ENCODE assay signal across 17 cellular contexts in the genomic region with DNA sequence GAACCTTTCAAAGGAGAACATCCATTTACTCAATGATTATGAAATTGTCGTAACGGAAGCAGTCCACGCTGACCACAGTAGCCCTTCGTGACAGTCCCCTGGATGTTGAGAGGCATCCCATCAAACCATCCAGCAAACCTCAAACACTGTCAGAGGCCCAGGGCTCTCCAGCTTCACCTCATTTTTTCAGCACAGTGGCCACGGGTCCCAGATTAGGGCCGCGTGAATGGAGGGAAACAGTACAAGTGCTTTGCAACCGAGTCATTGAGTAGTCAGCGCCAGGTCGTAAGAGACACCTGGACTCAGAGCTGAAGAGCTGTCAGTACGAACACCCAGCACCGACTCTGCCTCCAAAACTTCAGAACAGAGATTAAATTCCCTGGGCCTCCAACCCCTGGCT.
A peak's percentile ranks its signal among the peaks of the same experiment; 100 is the strongest.
DNase-seq lines count a peak whose midpoint lies in the region; ATAC-seq and TF ChIP-seq lines count a peak whose summit lies in the region.
"Had no signal": no experiment of that assay in that cellular context is flagged by ENCODE, and none has a peak within 500 bp of the region (broad histone marks: within the 10 kb centered on the region; RNA-seq: fewer than 3 reads in every experiment).

No MANE protein-coding gene starts in this region.

- H3K79me2 ChIP-seq in mammary epithelial cell (ENCODE audit: insufficient read depth, low read length) = no peaks in the 10 kb centered on the region

- H3K4me3 ChIP-seq in coronary artery = no peak overlapping the region
- no peak overlapping the region for H3K4me3 ChIP-seq in esophagus muscularis mucosa
- no peak overlapping the region for H3K4me3 ChIP-seq in mammary epithelial cell (replicated peaks in 1 of 3; ENCODE audit: insufficient read depth in 1 of 3, low read depth in 2 of 3, low read length in 3 of 3)
- H3K4me3 ChIP-seq: BLaER1, GM12878 had no signal

- intact Hi-C loops in esophagus muscularis mucosa (cut with DNase I) (no loop called here), mammary epithelial cell (cut with micrococcal nuclease) (no loop called here)

- H3K9me3 ChIP-seq in esophagus muscularis mucosa (no peaks in the 10 kb centered on the region), mammary epithelial cell (replicated peaks; ENCODE audit: insufficient read depth, low read length) (peaks cover 8% of the 10 kb centered on the region)
- H3K9me3 ChIP-seq: BE2C had no signal

- H2AFZ ChIP-seq in mammary epithelial cell (ENCODE audit: low read depth, low read length) = no peak overlapping the region

- CTCF ChIA-PET in mammary epithelial cell (lab: Charles Lee; ENCODE audit: low non-redundant PET) = no interaction called here

- H3K4me2 ChIP-seq in mammary epithelial cell (ENCODE audit: insufficient read depth, low read depth, low read length) = no peak overlapping the region
- H3K4me2 ChIP-seq: BLaER1 had no signal

- in situ Hi-C loops in mammary epithelial cell (cut with MboI; ENCODE audit: low sequenced_read_pairs in 2 of 2) = no loop called here

- dilution Hi-C loops in mammary epithelial cell (cut with HindIII; ENCODE audit: low sequenced_read_pairs) = no loop called here

- H3K27me3 ChIP-seq in esophagus muscularis mucosa = peaks cover 0 to 25% (median 0%) of the 10 kb centered on the region in 4 donors
- no peaks in the 10 kb centered on the region for H3K27me3 ChIP-seq in mammary epithelial cell (ENCODE audit: insufficient read depth, low read length)
- H3K27me3 ChIP-seq: BLaER1 had no signal

- BruUV-seq in mammary epithelial cell (replicated peaks; lab: Mats Ljungman, UMichigan) = no TSS peak

- TF ChIP-seq EP300 in esophagus muscularis mucosa (IDR thresholded peaks at IDR 0.05) = no peak

- DNase-seq in coronary artery (ENCODE audit: low spot score) = peak; percentile 62
- peak; percentile 81 for DNase-seq in esophagus muscularis mucosa (ENCODE audit: extremely low spot score)
- DNase-seq in D341Med (ENCODE audit: low spot score) = no peak
- DNase-seq in mammary epithelial cell = no peak
- DNase-seq: 8988T; ACHN; BE2C; C1 segment of cervical spinal cord; CD4-positive, alpha-beta memory T cell; CD4-positive, CD25-positive, alpha-beta regulatory T cell; CD8-positive, alpha-beta memory T cell; COR-L47; DMS79 treated with DMSO at 0.1 percent for 48 hours; GF-D8 had no signal

- no peak for TF ChIP-seq POLR2A in esophagus muscularis mucosa (IDR thresholded peaks at IDR 0.05; ENCODE audit: low read depth)

- H3K27ac ChIP-seq in coronary artery (no peak overlapping the region), esophagus muscularis mucosa (replicated peaks in 1 of 4) (no peak overlapping the region), mammary epithelial cell (ENCODE audit: insufficient read depth, low read depth, low read length) (no peak overlapping the region)
- H3K27ac ChIP-seq: BLaER1 had no signal

- 85% methylated on average over 12 of the region's 12 CpGs for WGBS in esophagus muscularis mucosa
- WGBS in mammary epithelial cell (ENCODE audit: low coverage, missing lambda C conversion rate) = 74% methylated on average over 10 of the region's 12 CpGs

- TF ChIP-seq CTCF in coronary artery (IDR thresholded peaks at IDR 0.05) (no peak), esophagus muscularis mucosa (IDR thresholded peaks at IDR 0.05) (no peak), mammary epithelial cell (conservative IDR thresholded peaks at IDR 0.05 in 1 of 2, IDR thresholded peaks at IDR 0.05 in 1 of 2; ENCODE audit: extremely low read depth in 1 of 2, insufficient read depth in 1 of 2, low read depth in 1 of 2, low read length in 2 of 2) (no peak)

- H3K36me3 ChIP-seq in esophagus muscularis mucosa = no peaks in the 10 kb centered on the region
- no peaks in the 10 kb centered on the region for H3K36me3 ChIP-seq in mammary epithelial cell (ENCODE audit: insufficient read depth, low read length)
- H3K36me3 ChIP-seq: BE2C, BLaER1 had no signal

- H3K4me1 ChIP-seq in esophagus muscularis mucosa (no peaks in the 10 kb centered on the region), mammary epithelial cell (ENCODE audit: insufficient read depth, low read length) (no peaks in the 10 kb centered on the region)
- H3K4me1 ChIP-seq: BE2C, BLaER1 had no signal

- ATAC-seq in HG02623 (IDR thresholded peaks at IDR 0.05; ENCODE audit: unreplicated experiment) = no peak
- ATAC-seq: GM12878 had no signal

- no peaks in the 10 kb centered on the region for H4K20me1 ChIP-seq in mammary epithelial cell (ENCODE audit: insufficient read depth, low read length)
- H4K20me1 ChIP-seq: BLaER1 had no signal

- no peak overlapping the region for H3K9ac ChIP-seq in mammary epithelial cell (ENCODE audit: insufficient read depth, low read length)
- H3K9ac ChIP-seq: BLaER1 had no signal

Comparison
In these comparisons a context has a peak if more than half of its experiments do, and no peak if none do; other contexts are left out.
1. DNase-seq: peak in coronary artery (single experiment) and esophagus muscularis mucosa (single experiment); none in D341Med (single experiment) and mammary epithelial cell (single experiment).